In the genomic region with DNA sequence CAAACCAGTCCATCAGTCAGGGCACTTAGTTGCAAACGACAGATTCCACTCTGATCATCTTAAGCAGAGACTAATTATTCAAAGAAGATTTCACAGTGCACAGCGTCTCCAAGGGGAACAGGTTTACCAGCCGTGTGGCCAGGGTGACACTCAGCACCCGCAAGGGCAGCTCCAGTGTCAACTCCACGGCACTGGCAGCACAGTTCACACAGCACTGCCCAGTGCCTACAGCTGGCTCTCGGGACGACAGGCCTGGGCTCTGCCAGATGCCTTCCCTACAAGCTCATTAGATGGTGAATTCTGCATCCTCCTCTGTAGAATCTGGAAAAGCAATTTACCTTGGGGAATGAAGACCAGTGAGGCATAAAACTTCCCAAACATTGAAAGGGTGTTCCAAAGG, we compare ENCODE assay signal across 25 cellular contexts. TPM values are rescaled to one million over a fixed set of nuclear protein-coding genes. Genes with fewer than 3 reads are reported as not detected.
"Had no signal": no experiment of that assay in that cellular context is flagged by ENCODE, and none has a peak within 500 bp of the region (broad histone marks: within the 10 kb centered on the region; RNA-seq: fewer than 3 reads in every experiment).

No MANE protein-coding gene starts in this region.

- H3K27ac Mint-ChIP-seq: activated CD4-positive, alpha-beta memory T cell treated with anti-CD3 and anti-CD28 coated beads for 36 hours; activated naive CD8-positive, alpha-beta T cell; T-helper 1 cell treated with Interleukin-12 subunit alpha and Interleukin-12 subunit beta and Interleukin-4 antibody, amounts not matched to agents 30 μg/mL and 1 μg/mL, for 36 hours had no signal

- H3K4me1 ChIP-seq: foreskin keratinocyte, thyroid gland had no signal

- H3K36me3 ChIP-seq: ovary, sigmoid colon, thyroid gland, WERI-Rb-1 had no signal

- H3K27ac ChIP-seq: epithelial cell of prostate, foreskin keratinocyte, ovary, sigmoid colon, thyroid gland, WERI-Rb-1 had no signal

- H3K27me3 Mint-ChIP-seq: activated CD4-positive, alpha-beta memory T cell treated with anti-CD3 and anti-CD28 coated beads for 36 hours had no signal

- H3K9me3 Mint-ChIP-seq: activated CD4-positive, alpha-beta memory T cell treated with anti-CD3 and anti-CD28 coated beads for 36 hours; naive B cell; T-helper 1 cell treated with Interleukin-12 subunit alpha and Interleukin-12 subunit beta and Interleukin-4 antibody, amounts not matched to agents 30 μg/mL and 1 μg/mL, for 36 hours had no signal

- H3K4me3 Mint-ChIP-seq: activated CD4-positive, alpha-beta memory T cell treated with anti-CD3 and anti-CD28 coated beads for 36 hours; activated naive CD8-positive, alpha-beta T cell; T-helper 1 cell treated with Interleukin-12 subunit alpha and Interleukin-12 subunit beta and Interleukin-4 antibody, amounts not matched to agents 30 μg/mL and 1 μg/mL, for 36 hours had no signal

- H3K27me3 ChIP-seq: body of pancreas, ovary, sigmoid colon, thyroid gland had no signal

- ATAC-seq: body of pancreas, foreskin keratinocyte, mucosa of descending colon had no signal

- H3K4me3 ChIP-seq: body of pancreas, dorsolateral prefrontal cortex, mucosa of descending colon, ovary, sigmoid colon, thyroid gland had no signal

- H3K36me3 Mint-ChIP-seq: activated CD4-positive, alpha-beta memory T cell treated with anti-CD3 and anti-CD28 coated beads for 36 hours had no signal

- H3K9me3 ChIP-seq: body of pancreas, mucosa of descending colon, sigmoid colon, thyroid gland had no signal

- DNase-seq: activated CD4-positive, alpha-beta memory T cell treated with anti-CD3 and anti-CD28 coated beads for 36 hours; activated CD4-positive, alpha-beta T cell treated with anti-CD3 and anti-CD28 coated beads for 4 hours; activated T-cell treated with anti-CD3 and anti-CD28 coated beads for 4 hours; amygdala; body of pancreas; caudate nucleus; dorsolateral prefrontal cortex; foreskin keratinocyte; hypothalamus; islet precursor cell; mesenchymal stem cell; mucosa of descending colon; ovary; sigmoid colon; stimulated activated CD4-positive, alpha-beta T cell treated with anti-CD3 and anti-CD28 coated beads, Interleukin-4, amount 100 ng/mL, for 4 hours; stimulated activated naive CD4-positive, alpha-beta T cell; thyroid gland; WERI-Rb-1 had no signal

RNA-seq across cellular contexts. Expression of a gene that starts 4.9 kb away (rescaled TPM):
- total RNA-seq: activated CD4-positive, alpha-beta memory T cell treated with anti-CD3 and anti-CD28 coated beads for 36 hours; body of pancreas; dorsolateral prefrontal cortex; fibroblast of lung; foreskin keratinocyte; mucosa of descending colon; ovary; pulmonary artery endothelial cell; sigmoid colon; subcutaneous adipose tissue; thyroid gland had no signal
- polyA plus RNA-seq: fibroblast of lung, foreskin keratinocyte, ovary, sigmoid colon had no signal
